Comparison of ENCODE assay signal across 9 cellular contexts in the genomic region with DNA sequence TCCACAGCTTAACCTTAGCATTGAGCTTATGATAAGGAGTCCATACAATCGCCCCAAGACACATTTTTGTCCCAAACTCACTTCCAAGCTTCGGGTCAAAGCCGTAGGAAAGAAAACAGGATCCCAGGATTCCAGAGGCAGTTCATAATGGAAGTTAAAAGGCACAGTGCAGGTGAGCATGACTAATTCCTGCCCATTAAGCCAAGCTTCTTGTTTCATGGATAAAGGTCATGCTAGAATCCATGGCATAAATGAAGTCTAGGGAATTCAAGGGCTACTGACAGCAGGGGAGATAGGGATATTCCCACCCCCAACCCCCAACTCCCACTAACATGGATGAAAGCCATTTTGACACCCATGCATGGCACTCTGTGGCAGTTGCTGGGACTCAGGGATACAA.
"Had no signal": no experiment of that assay in that cellular context is flagged by ENCODE, and none has a peak within 500 bp of the region (broad histone marks: within the 10 kb centered on the region; RNA-seq: fewer than 3 reads in every experiment).

No MANE protein-coding gene starts in this region.

- H3K4me3 Mint-ChIP-seq: H9, HFFc6 had no signal

- DNase-seq: GM23248, GOT3, H9, HCEC 1CT, HFFc6, IMR-90 had no signal

- H3K4me3 ChIP-seq: GM23248, K562 had no signal

- ATAC-seq: K562 had no signal

- H3K27ac ChIP-seq: GM23248, HL-60 had no signal

- FAIRE-seq: H54, K562 had no signal

- H3K27ac Mint-ChIP-seq: H9, HFFc6 had no signal

- H2AFZ ChIP-seq: GM23248 had no signal

- H3K9ac ChIP-seq: GM23248 had no signal
